Comparison of ENCODE assay signal across 17 cellular contexts in the genomic region with DNA sequence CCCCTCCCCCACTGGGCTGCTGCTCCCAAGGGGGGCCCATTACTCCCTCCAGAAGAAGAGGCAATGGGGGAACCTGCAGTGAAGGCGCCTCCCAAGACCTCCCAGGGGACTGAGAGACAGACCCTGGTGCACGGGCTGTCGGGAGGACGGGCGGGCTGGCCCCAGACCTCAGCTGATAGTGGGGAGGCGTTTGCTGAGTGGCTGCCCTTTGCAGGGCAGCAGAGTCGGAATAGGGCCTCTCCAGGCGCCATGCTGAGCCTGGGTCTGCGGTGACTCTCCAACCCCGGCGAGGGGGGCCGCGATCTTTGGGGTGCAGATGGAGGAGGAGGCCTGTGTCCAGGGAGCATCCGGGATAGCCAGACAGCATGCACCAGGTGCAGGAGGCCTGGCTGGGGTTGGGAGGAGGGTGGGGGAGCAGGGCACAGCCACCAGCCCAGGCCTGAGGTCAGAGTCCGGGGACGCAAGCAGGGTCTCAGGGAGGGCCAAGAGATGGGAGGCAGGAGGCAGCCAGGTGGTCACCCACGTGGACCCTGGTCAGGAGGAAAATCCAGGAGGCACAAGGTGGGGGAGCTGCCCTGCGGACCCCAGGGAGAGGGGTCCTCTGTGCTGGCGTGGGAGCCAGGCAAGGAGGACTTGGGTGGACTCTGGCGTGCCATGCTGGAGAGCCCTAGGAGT. TPM values are rescaled to one million over a fixed set of nuclear protein-coding genes. Genes with fewer than 3 reads are reported as not detected.
DNase-seq lines count a peak whose midpoint lies in the region; ATAC-seq and TF ChIP-seq lines count a peak whose summit lies in the region.
"Had no signal": no experiment of that assay in that cellular context is flagged by ENCODE, and none has a peak within 500 bp of the region (broad histone marks: within the 10 kb centered on the region; RNA-seq: fewer than 3 reads in every experiment).

No MANE protein-coding gene starts in this region.

- H3K27ac ChIP-seq in AG04450 (ENCODE audit: low read depth, low read length): peak overlapping the region; percentile 21
- H3K27ac ChIP-seq in Karpas-422 (ENCODE audit: low read length): no peak overlapping the region
- H3K27ac ChIP-seq in ovary: no peak overlapping the region
- H3K27ac ChIP-seq: adrenal gland had no signal

- H3K4me3 ChIP-seq in AG04450 (ENCODE audit: low read depth, low read length) (no peak overlapping the region), Karpas-422 (ENCODE audit: low read length) (no peak overlapping the region), ovary (no peak overlapping the region)
- H3K4me3 ChIP-seq: adrenal gland had no signal

- peak overlapping the region; percentile 35 for H3K4me2 ChIP-seq in Karpas-422 (ENCODE audit: low read depth, low read length, poor library complexity, severe bottlenecking)

- intact Hi-C loops in cardiac septum (cut with DNase I) (no loop called here), ovary (cut with DNase I) (loop anchor here in 2 of 4 donors (5.0 to 10.0 kb wide), 3 partner anchors 40 to 80 kb away; a partner anchor contains a TSS)

- TF ChIP-seq EP300 in ovary (IDR thresholded peaks at IDR 0.05): no peak

- TF ChIP-seq CTCF in AG04450 (IDR thresholded peaks at IDR 0.05; ENCODE audit: low read depth, low read length) (no peak), ovary (IDR thresholded peaks at IDR 0.05) (no peak)

- no peaks in the 10 kb centered on the region; the same call in 1 of the 2 replicates for H3K9me3 ChIP-seq in AG04450 (ENCODE audit: control insufficient read depth, insufficient read depth, low read length)
- no peaks in the 10 kb centered on the region for H3K9me3 ChIP-seq in Karpas-422 (ENCODE audit: low read length)
- H3K9me3 ChIP-seq in ovary: no peaks in the 10 kb centered on the region
- H3K9me3 ChIP-seq: adrenal gland had no signal

- CTCF ChIA-PET in AG04450 (lab: Charles Lee): interaction anchor here (0.9 kb wide), 1 partner anchor 161 kb away, joined by 3 read pairs; no protein-coding TSS in a partner anchor

- H3K27me3 ChIP-seq in AG04450 (ENCODE audit: control insufficient read depth, insufficient read depth, low read length) (no peaks in the 10 kb centered on the region), Karpas-422 (ENCODE audit: low read length) (no peaks in the 10 kb centered on the region), ovary (no peaks in the 10 kb centered on the region)
- H3K27me3 ChIP-seq: adrenal gland had no signal

- H3K79me2 ChIP-seq in Karpas-422 (ENCODE audit: low read length): no peaks in the 10 kb centered on the region

- H3K36me3 ChIP-seq in Karpas-422 (ENCODE audit: insufficient read depth, low read length): no peaks in the 10 kb centered on the region
- H3K36me3 ChIP-seq in ovary: no peaks in the 10 kb centered on the region
- H3K36me3 ChIP-seq: adrenal gland had no signal

- peaks cover 9% of the 10 kb centered on the region; the same call in 1 of the 2 replicates for H4K20me1 ChIP-seq in Karpas-422 (ENCODE audit: insufficient read depth, low read depth, low read length)

- H2AFZ ChIP-seq in Karpas-422 (ENCODE audit: low read length): no peak overlapping the region

- no peak for ATAC-seq in GM19395 (IDR thresholded peaks at IDR 0.05; ENCODE audit: unreplicated experiment)
- ATAC-seq: activated CD8-positive, alpha-beta memory T cell treated with anti-CD3 and anti-CD28 coated beads, Interleukin-2, amount 10 ng/mL, durations not matched to agents 7 days and 5 days had no signal

- H3K4me1 ChIP-seq in Karpas-422 (ENCODE audit: low read length) (peaks cover 8% of the 10 kb centered on the region), ovary (ENCODE audit: insufficient read depth) (peaks cover 39% of the 10 kb centered on the region)

- DNase-seq in AG04450 (ENCODE audit: low read depth, low spot score): no peak
- peak; percentile 47 for DNase-seq in Karpas-422
- DNase-seq in cardiac septum (ENCODE audit: low spot score): peak; percentile 75
- DNase-seq in ovary: peak in 4 of 5 donors; percentile 15 to 46 (median 34)
- DNase-seq in NCI-H1092 treated with DMSO at 0.1 percent for 48 hours (lab: John Stamatoyannopoulos, UW): no peak
- no peak for DNase-seq in NCI-H1436 (lab: John Stamatoyannopoulos, UW)
- DNase-seq in NCI-H526 treated with DMSO at 0.1 percent for 48 hours (lab: John Stamatoyannopoulos, UW): no peak
- DNase-seq: activated CD8-positive, alpha-beta memory T cell treated with anti-CD3 and anti-CD28 coated beads, Interleukin-2, amount 10 ng/mL, durations not matched to agents 7 days and 5 days; NCI-H146; NCI-H774; SHP77 treated with DMSO at 0.1 percent for 48 hours; stimulated activated CD4-positive, alpha-beta T cell treated with anti-CD3 and anti-CD28 coated beads, Interleukin-1b, Interleukin-23, amount 100 ng/mL, for 48 hours had no signal

- no peaks in the 10 kb centered on the region for H3K9me2 ChIP-seq in Karpas-422 (replicated peaks; ENCODE audit: insufficient read depth, low read length)

- no peak overlapping the region for H3K9ac ChIP-seq in Karpas-422 (ENCODE audit: low read length)

- POLR2A ChIA-PET in AG04450 (lab: Yijun Ruan, JAX): interaction anchor here (0.6 to 1.2 kb wide), 3 partner anchors 27 to 331 kb away, joined by 3 to 4 read pairs (median 3); a partner anchor contains a TSS

- WGBS in ovary, 3 donors: 86 to 91% (median 88%) methylated on average over 18 to 20 of the region's 20 CpGs

- TF ChIP-seq POLR2A in ovary (IDR thresholded peaks at IDR 0.05): no peak

RNA-seq across cellular contexts. Expression of a gene that starts 11.0 kb away (rescaled TPM):
- not detected in 2 replicates for polyA plus RNA-seq in AG04450 (2011; rRNA removed)
- not detected in 2 replicates for polyA minus RNA-seq in AG04450 (2011; rRNA and poly(A)+ RNA removed)
- total RNA-seq in Karpas-422 (2014; rRNA removed; shearing (Covaris generic); ENCODE audit: low replicate concordance): not detected in 2 replicates
- not detected for total RNA-seq in cardiac septum
- total RNA-seq in ovary: 1 to 10 TPM in 5 of 7 donors, under 1 TPM in 2; 0.15 to 6.1 (median 1.6) TPM
- polyA plus RNA-seq in ovary: under 1 TPM in 1 of 2 donors, not detected in 1; 0.18 TPM
- total RNA-seq: activated CD8-positive, alpha-beta memory T cell treated with anti-CD3 and anti-CD28 coated beads, Interleukin-2, amount 10 ng/mL, durations not matched to agents 7 days and 5 days; dermis microvascular lymphatic vessel endothelial cell; frontal cortex had no signal
- polyA plus RNA-seq: BJ had no signal

RNA-seq across cellular contexts. Expression of a gene that starts 21.2 kb away (rescaled TPM):
- polyA plus RNA-seq in AG04450 (2011; rRNA removed) (not detected in 2 replicates), ovary (under 1 TPM in 1 of 2 donors, not detected in 1; 0.04 TPM)
- not detected in 2 replicates for polyA minus RNA-seq in AG04450 (2011; rRNA and poly(A)+ RNA removed)
- not detected in 2 replicates for total RNA-seq in Karpas-422 (2014; rRNA removed; shearing (Covaris generic); ENCODE audit: low replicate concordance)
- total RNA-seq in cardiac septum (not detected), ovary (under 1 TPM in 4 of 7 donors, not detected in 3; 0.12 to 0.48 (median 0.34) TPM)
- total RNA-seq: activated CD8-positive, alpha-beta memory T cell treated with anti-CD3 and anti-CD28 coated beads, Interleukin-2, amount 10 ng/mL, durations not matched to agents 7 days and 5 days; adrenal gland; dermis microvascular lymphatic vessel endothelial cell; frontal cortex had no signal
- polyA plus RNA-seq: BJ had no signal

RNA-seq across cellular contexts. Expression of a gene that starts 48.5 kb away (rescaled TPM):
- polyA plus RNA-seq in AG04450 (2011; rRNA removed): not detected in 2 replicates
- not detected in 2 replicates for polyA minus RNA-seq in AG04450 (2011; rRNA and poly(A)+ RNA removed)
- not detected in 2 replicates for total RNA-seq in Karpas-422 (2014; rRNA removed; shearing (Covaris generic); ENCODE audit: low replicate concordance)
- not detected for total RNA-seq in cardiac septum
- under 1 TPM in 2 of 7 donors, not detected in 5; 0.25 to 0.79 TPM for total RNA-seq in ovary
- polyA plus RNA-seq in ovary: under 1 TPM in 1 of 2 donors, not detected in 1; 0.04 TPM
- total RNA-seq: activated CD8-positive, alpha-beta memory T cell treated with anti-CD3 and anti-CD28 coated beads, Interleukin-2, amount 10 ng/mL, durations not matched to agents 7 days and 5 days; dermis microvascular lymphatic vessel endothelial cell; frontal cortex had no signal
- polyA plus RNA-seq: BJ had no signal

Comparison
In these comparisons a context has a peak if more than half of its experiments do, and no peak if none do; other contexts are left out.
1. DNase-seq: peak in Karpas-422 (single experiment), cardiac septum (single experiment) and ovary (4 of 5); none in AG04450 (single experiment), NCI-H1092 treated with DMSO at 0.1 percent for 48 hours (single experiment), NCI-H1436 (single experiment) and NCI-H526 treated with DMSO at 0.1 percent for 48 hours (single experiment).